ENCODE assay signal across 17 cellular contexts in genomic region chr16:67773099-67773498, GRCh38. TPM values are rescaled to one million over a fixed set of nuclear protein-coding genes. Genes with fewer than 3 reads are reported as not detected.
DNase-seq lines count a peak whose midpoint lies in the region; ATAC-seq, FAIRE-seq and TF ChIP-seq lines count a peak whose summit lies in the region.
"Had no signal": no experiment of that assay in that cellular context is flagged by ENCODE, and none has a peak within 500 bp of the region (broad histone marks: within the 10 kb centered on the region; RNA-seq: fewer than 3 reads in every experiment).

No MANE protein-coding gene starts in this region.

- no peaks in the 10 kb centered on the region for H3F3A ChIP-seq in PC-3 (ENCODE audit: low read length, unreplicated experiment)

- peaks cover 0 to 20% (median 13%) of the 10 kb centered on the region in 10 experiments; a peak in 15 of 20 replicates for H3K4me1 ChIP-seq in BLaER1 treated with 17β-estradiol and CSF1 and Interleukin-3, amounts not matched to agents 10 nM and 100 nM
- H3K4me1 ChIP-seq in PC-3 (ENCODE audit: insufficient read depth, low read length), result no peaks in the 10 kb centered on the region

- peak overlapping the region in 6 of 11 experiments; percentile 13 to 55 (median 37); a peak in 10 of 22 replicates for H3K4me2 ChIP-seq in BLaER1 treated with 17β-estradiol and CSF1 and Interleukin-3, amounts not matched to agents 10 nM and 100 nM
- no peak overlapping the region for H3K4me2 ChIP-seq in PC-3 (ENCODE audit: low read length)

- no peak for TF ChIP-seq CTCF in PC-3 (conservative IDR thresholded peaks at IDR 0.05; ENCODE audit: low read depth, low read length)

- POLR2A ChIA-PET in PC-3 (lab: Charles Lee; ENCODE audit: unreplicated experiment), result interaction anchor here (0.6 kb wide), 1 partner anchor 472 kb away, joined by 4 read pairs; the partner anchor contains the start of gene PLA2G15
- POLR2A ChIA-PET in activated CD4-positive, alpha-beta T cell treated with anti-CD3 and anti-CD28 coated beads for 36 hours (lab: Charles Lee), result no interaction called here

- intact Hi-C loops in left ventricle myocardium superior (cut with micrococcal nuclease) (no loop called here), PC-3 (cut with micrococcal nuclease) (no loop called here)
- intact Hi-C loops in activated CD4-positive, alpha-beta T cell treated with anti-CD3 and anti-CD28 coated beads for 36 hours (cut with DNase I, micrococcal nuclease), result no loop called here

- CTCF ChIA-PET in PC-3 (lab: Charles Lee), result interaction anchor here (0.7 kb wide), 1 partner anchor 162 kb away, joined by 3 read pairs; no protein-coding TSS in a partner anchor
- CTCF ChIA-PET in activated CD4-positive, alpha-beta T cell treated with anti-CD3 and anti-CD28 coated beads for 36 hours (lab: Charles Lee), result no interaction called here

- no peak overlapping the region for H3K27ac Mint-ChIP-seq in activated CD4-positive, alpha-beta T cell treated with anti-CD3 and anti-CD28 coated beads for 36 hours

- H3K27me3 ChIP-seq in BLaER1 treated with 17β-estradiol and CSF1 and Interleukin-3, amounts not matched to agents 10 nM and 100 nM, result no peaks in the 10 kb centered on the region
- H3K27me3 ChIP-seq in PC-3 (ENCODE audit: low read length), result no peaks in the 10 kb centered on the region
- H3K27me3 ChIP-seq: Peyer's patch had no signal

- H3K4me3 Mint-ChIP-seq in activated CD4-positive, alpha-beta T cell treated with anti-CD3 and anti-CD28 coated beads for 36 hours, result no peak overlapping the region

- peaks cover 18% of the 10 kb centered on the region for H3K36me3 Mint-ChIP-seq in activated CD4-positive, alpha-beta T cell treated with anti-CD3 and anti-CD28 coated beads for 36 hours (ENCODE audit: low read depth)

- peaks cover 3% of the 10 kb centered on the region for H3K4me1 Mint-ChIP-seq in activated CD4-positive, alpha-beta T cell treated with anti-CD3 and anti-CD28 coated beads for 36 hours

- no peaks in the 10 kb centered on the region for H3K9me2 ChIP-seq in PC-3 (replicated peaks; ENCODE audit: low read length)

- no peak for FAIRE-seq in HTR-8/SVneo (lab: Jason Lieb, UNC)
- FAIRE-seq in H54 (lab: Jason Lieb, UNC), result no peak
- FAIRE-seq: astrocyte, GM12878 had no signal

- H3K9me3 ChIP-seq in BLaER1 treated with 17β-estradiol and CSF1 and Interleukin-3, amounts not matched to agents 10 nM and 100 nM (replicated peaks in 1 of 11), result no peaks in the 10 kb centered on the region
- no peaks in the 10 kb centered on the region for H3K9me3 ChIP-seq in PC-3 (ENCODE audit: low read length)
- H3K9me3 ChIP-seq: Peyer's patch had no signal

- no peak overlapping the region for H3K4me3 ChIP-seq in BLaER1 treated with 17β-estradiol and CSF1 and Interleukin-3, amounts not matched to agents 10 nM and 100 nM
- H3K4me3 ChIP-seq in PC-3 (ENCODE audit: low read length), result no peak overlapping the region
- H3K4me3 ChIP-seq: GM12878, Peyer's patch had no signal

- 0 out of 2 replicates have a peak, but pooled peaks cover 3% of the 10 kb centered on the region for H3K79me2 ChIP-seq in PC-3 (ENCODE audit: low read length)

- no peak overlapping the region for H3K9ac ChIP-seq in BLaER1 treated with 17β-estradiol and CSF1 and Interleukin-3, amounts not matched to agents 10 nM and 100 nM
- H3K9ac ChIP-seq in PC-3 (ENCODE audit: low read length), result no peak overlapping the region

- peaks cover 42 to 80% (median 72%) of the 10 kb centered on the region in 11 experiments for H3K36me3 ChIP-seq in BLaER1 treated with 17β-estradiol and CSF1 and Interleukin-3, amounts not matched to agents 10 nM and 100 nM
- H3K36me3 ChIP-seq in PC-3 (ENCODE audit: low read depth, low read length), result no peaks in the 10 kb centered on the region

- BruUV-seq in PC-3 (replicated peaks; lab: Mats Ljungman, UMichigan), result no TSS peak

- ATAC-seq in left ventricle myocardium superior, result peak; percentile 80
- ATAC-seq in PC-3, result no peak
- ATAC-seq in activated CD4-positive, alpha-beta T cell treated with anti-CD3 and anti-CD28 coated beads for 36 hours, result no peak
- ATAC-seq: GM12878 had no signal

- DNase-seq in cerebellar cortex (ENCODE audit: low spot score) (peak; percentile 54), left ventricle myocardium superior (no peak), pulmonary artery endothelial cell (ENCODE audit: low read depth, low spot score) (peak; percentile 65), HTR-8/SVneo (ENCODE audit: insufficient read length, low spot score) (no peak), PC-3 (no peak), H54 (ENCODE audit: insufficient read length, low spot score) (no peak)
- no peak for DNase-seq in activated CD4-positive, alpha-beta T cell treated with anti-CD3 and anti-CD28 coated beads for 36 hours
- DNase-seq: ACHN; activated effector memory CD4-positive, alpha-beta T cell treated with anti-CD3 and anti-CD28 coated beads, Interleukin-2, amount 50 U/mL, for 16 hours; H7; MV-4-11; Peyer's patch; stimulated activated naive CD4-positive, alpha-beta T cell treated with Interleukin-2 at 50 U/mL for 16 hours; SW 1271 had no signal

- H2AFZ ChIP-seq in PC-3 (ENCODE audit: low read length), result no peak overlapping the region

- peaks cover 10 to 99% (median 37%) of the 10 kb centered on the region in 11 experiments; a peak in 18 of 22 replicates for H4K20me1 ChIP-seq in BLaER1 treated with 17β-estradiol and CSF1 and Interleukin-3, amounts not matched to agents 10 nM and 100 nM
- no peaks in the 10 kb centered on the region for H4K20me1 ChIP-seq in PC-3 (ENCODE audit: low read length)

- H3K27me3 Mint-ChIP-seq in activated CD4-positive, alpha-beta T cell treated with anti-CD3 and anti-CD28 coated beads for 36 hours, result no peaks in the 10 kb centered on the region

- H3K27ac ChIP-seq in BLaER1 treated with 17β-estradiol and CSF1 and Interleukin-3, amounts not matched to agents 10 nM and 100 nM, result no peak overlapping the region
- H3K27ac ChIP-seq in PC-3 (ENCODE audit: low read length), result no peak overlapping the region
- H3K27ac ChIP-seq: Peyer's patch had no signal

- H3K9me3 Mint-ChIP-seq in activated CD4-positive, alpha-beta T cell treated with anti-CD3 and anti-CD28 coated beads for 36 hours (ENCODE audit: low read depth), result no peaks in the 10 kb centered on the region

- TF ChIP-seq POLR2A in H54 (IDR thresholded peaks at IDR 0.05; ENCODE audit: low read depth, low read length), result no peak

RNA-seq across cellular contexts. Expression of gene RANBP10, which starts 33.3 kb away (rescaled TPM):
- 11.8 TPM for total RNA-seq in left ventricle myocardium superior
- total RNA-seq in pulmonary artery endothelial cell, result 5.7 and 7.0 TPM in 2 replicates
- total RNA-seq in PC-3 (2014; rRNA removed), result 5.5 and 7.7 TPM in 2 replicates
- total RNA-seq in activated CD4-positive, alpha-beta T cell treated with anti-CD3 and anti-CD28 coated beads for 36 hours, result 10 to 100 TPM; 15.6 to 18.0 TPM

RNA-seq across cellular contexts. Expression of gene TSNAXIP1, which starts 33.6 kb away (rescaled TPM):
- 0.37 TPM for total RNA-seq in left ventricle myocardium superior
- total RNA-seq in pulmonary artery endothelial cell, result 0.20 and 0.60 TPM in 2 replicates
- total RNA-seq in PC-3 (2014; rRNA removed), result 0.44 and 0.86 TPM in 2 replicates
- 1 to 10 TPM in 1 of 2 experiments, under 1 TPM in 1; 0.62 to 1.1 TPM for total RNA-seq in activated CD4-positive, alpha-beta T cell treated with anti-CD3 and anti-CD28 coated beads for 36 hours

RNA-seq across cellular contexts. Expression of gene GFOD2, which starts 54.0 kb away (rescaled TPM):
- total RNA-seq in left ventricle myocardium superior (8.1 TPM), pulmonary artery endothelial cell (40.6 and 41.6 TPM in 2 replicates), PC-3 (2014; rRNA removed) (21.8 and 22.2 TPM in 2 replicates)
- total RNA-seq in activated CD4-positive, alpha-beta T cell treated with anti-CD3 and anti-CD28 coated beads for 36 hours, result 10 to 100 TPM in 1 of 2 experiments, 1 to 10 TPM in 1; 8.7 to 11.5 TPM

Comparison
In these comparisons a context has a peak if more than half of its experiments do, and no peak if none do; other contexts are left out.
1. DNase-seq: peak in cerebellar cortex (single experiment) and pulmonary artery endothelial cell (single experiment); none in left ventricle myocardium superior (single experiment), HTR-8/SVneo (single experiment), PC-3 (single experiment), H54 (single experiment) and activated CD4-positive, alpha-beta T cell treated with anti-CD3 and anti-CD28 coated beads for 36 hours (single experiment).